Comparison of ENCODE assay signal across 12 cellular contexts in genomic region chr17:50620848-50621247, GRCh38. TPM values are rescaled to one million over a fixed set of nuclear protein-coding genes. Genes with fewer than 3 reads are reported as not detected.
DNase-seq lines count a peak whose midpoint lies in the region; ATAC-seq lines count a peak whose summit lies in the region.
"Had no signal": no experiment of that assay in that cellular context is flagged by ENCODE, and none has a peak within 500 bp of the region (broad histone marks: within the 10 kb centered on the region; RNA-seq: fewer than 3 reads in every experiment).

No MANE protein-coding gene starts in this region.

- no peak for ATAC-seq in activated CD8-positive, alpha-beta memory T cell treated with anti-CD3 and anti-CD28 coated beads, Interleukin-2, amount 10 ng/mL, durations not matched to agents 7 days and 5 days
- no peak for ATAC-seq in GM18511 (IDR thresholded peaks at IDR 0.05; ENCODE audit: unreplicated experiment)

- H3K27me3 Mint-ChIP-seq in dendritic cell treated with granulocyte-macrophage colony-stimulating factor and Interleukin-4, amounts not matched to agents 40 ng/mL and 50 ng/mL, for 4 days: peaks cover 15% of the 10 kb centered on the region
- peaks cover 6% of the 10 kb centered on the region for H3K27me3 Mint-ChIP-seq in activated CD8-positive, alpha-beta memory T cell treated with anti-CD3 and anti-CD28 coated beads, Interleukin-2, amount 10 ng/mL, durations not matched to agents 7 days and 5 days

- peak overlapping the region; percentile 29 for H3K27ac Mint-ChIP-seq in dendritic cell treated with granulocyte-macrophage colony-stimulating factor and Interleukin-4, amounts not matched to agents 40 ng/mL and 50 ng/mL, for 4 days
- H3K27ac Mint-ChIP-seq in activated CD8-positive, alpha-beta memory T cell treated with anti-CD3 and anti-CD28 coated beads, Interleukin-2, amount 10 ng/mL, durations not matched to agents 7 days and 5 days: no peak overlapping the region
- H3K27ac Mint-ChIP-seq: activated CD4-positive, alpha-beta memory T cell treated with anti-CD3 and anti-CD28 coated beads, Interleukin-2, amount 10 ng/mL, durations not matched to agents 7 days and 5 days had no signal

- H3K9me3 Mint-ChIP-seq in dendritic cell treated with granulocyte-macrophage colony-stimulating factor and Interleukin-4, amounts not matched to agents 40 ng/mL and 50 ng/mL, for 4 days: no peaks in the 10 kb centered on the region
- no peaks in the 10 kb centered on the region for H3K9me3 Mint-ChIP-seq in activated CD8-positive, alpha-beta memory T cell treated with anti-CD3 and anti-CD28 coated beads, Interleukin-2, amount 10 ng/mL, durations not matched to agents 7 days and 5 days (ENCODE audit: low read depth)
- H3K9me3 Mint-ChIP-seq: activated CD4-positive, alpha-beta memory T cell treated with anti-CD3 and anti-CD28 coated beads, Interleukin-2, amount 10 ng/mL, durations not matched to agents 7 days and 5 days had no signal

- peak; percentile 75 for DNase-seq in DMS53 (lab: John Stamatoyannopoulos, UW)
- DNase-seq in DMS53 treated with DMSO at 0.1 percent for 48 hours (lab: John Stamatoyannopoulos, UW; ENCODE audit: unreplicated experiment): no peak
- peak; percentile 91 for DNase-seq in NCI-H1694 treated with DMSO at 0.1 percent for 48 hours (lab: John Stamatoyannopoulos, UW)
- peak; percentile 25 for DNase-seq in occipital lobe (lab: John Stamatoyannopoulos, UW)
- DNase-seq in GM19238 (ENCODE audit: insufficient read length, low spot score): no peak
- no peak for DNase-seq in activated CD8-positive, alpha-beta memory T cell treated with anti-CD3 and anti-CD28 coated beads, Interleukin-2, amount 10 ng/mL, durations not matched to agents 7 days and 5 days
- DNase-seq: activated CD4-positive, alpha-beta memory T cell treated with anti-CD3 and anti-CD28 coated beads, Interleukin-2, amount 10 ng/mL, durations not matched to agents 7 days and 5 days; mammary epithelial cell; MM.1S; RPMI8226 had no signal

- intact Hi-C loops in dendritic cell treated with granulocyte-macrophage colony-stimulating factor and Interleukin-4, amounts not matched to agents 40 ng/mL and 50 ng/mL, for 4 days (cut with micrococcal nuclease): loop anchor here (5.0 kb wide), 1 partner anchor 59 kb away; the partner anchor contains the start of gene CACNA1G

- peaks cover 76% of the 10 kb centered on the region for H3K4me1 Mint-ChIP-seq in dendritic cell treated with granulocyte-macrophage colony-stimulating factor and Interleukin-4, amounts not matched to agents 40 ng/mL and 50 ng/mL, for 4 days (ENCODE audit: low read depth)
- no peaks in the 10 kb centered on the region for H3K4me1 Mint-ChIP-seq in activated CD8-positive, alpha-beta memory T cell treated with anti-CD3 and anti-CD28 coated beads, Interleukin-2, amount 10 ng/mL, durations not matched to agents 7 days and 5 days

- CTCF ChIA-PET in activated CD8-positive, alpha-beta memory T cell treated with anti-CD3 and anti-CD28 coated beads, Interleukin-2, amount 10 ng/mL, durations not matched to agents 7 days and 5 days (lab: Charles Lee): interaction anchor here (2.1 kb wide), 1 partner anchor 10 kb away, joined by 6 read pairs; no protein-coding TSS in a partner anchor

- no peaks in the 10 kb centered on the region for H3K36me3 Mint-ChIP-seq in dendritic cell treated with granulocyte-macrophage colony-stimulating factor and Interleukin-4, amounts not matched to agents 40 ng/mL and 50 ng/mL, for 4 days (ENCODE audit: low read depth)
- no peaks in the 10 kb centered on the region for H3K36me3 Mint-ChIP-seq in activated CD8-positive, alpha-beta memory T cell treated with anti-CD3 and anti-CD28 coated beads, Interleukin-2, amount 10 ng/mL, durations not matched to agents 7 days and 5 days

- no peak overlapping the region for H3K4me3 Mint-ChIP-seq in dendritic cell treated with granulocyte-macrophage colony-stimulating factor and Interleukin-4, amounts not matched to agents 40 ng/mL and 50 ng/mL, for 4 days
- H3K4me3 Mint-ChIP-seq in activated CD8-positive, alpha-beta memory T cell treated with anti-CD3 and anti-CD28 coated beads, Interleukin-2, amount 10 ng/mL, durations not matched to agents 7 days and 5 days: no peak overlapping the region
- H3K4me3 Mint-ChIP-seq: activated CD4-positive, alpha-beta memory T cell treated with anti-CD3 and anti-CD28 coated beads, Interleukin-2, amount 10 ng/mL, durations not matched to agents 7 days and 5 days had no signal

RNA-seq across cellular contexts. Expression of gene ABCC3, which starts 13.8 kb away (rescaled TPM):
- total RNA-seq in occipital lobe: 0.16 TPM
- total RNA-seq in activated CD8-positive, alpha-beta memory T cell treated with anti-CD3 and anti-CD28 coated beads, Interleukin-2, amount 10 ng/mL, durations not matched to agents 7 days and 5 days: not detected

Comparison
In these comparisons a context has a peak if more than half of its experiments do, and no peak if none do; other contexts are left out.
1. DNase-seq: peak in DMS53 (single experiment), NCI-H1694 treated with DMSO at 0.1 percent for 48 hours (single experiment) and occipital lobe (single experiment); none in DMS53 treated with DMSO at 0.1 percent for 48 hours (single experiment), GM19238 (single experiment) and activated CD8-positive, alpha-beta memory T cell treated with anti-CD3 and anti-CD28 coated beads, Interleukin-2, amount 10 ng/mL, durations not matched to agents 7 days and 5 days (single experiment).